In genomic region chr7:92528188-92528957, GRCh38 we compare ENCODE assay signal across 1 cellular context.
TF ChIP-seq lines count a peak whose summit lies in the region.

PEX1 (minus strand) TSS chr7:92528520; CDS start chr7:92528435, 85 bp downstream.
RBM48 (plus strand) TSS chr7:92528795; CDS start chr7:92528814, 19 bp downstream.

TF ChIP-seq in HepG2, 621 proteins besides CTCF, POLR2A, EP300 and RAD21 (continued from another document and continues in another):
- TF ChIP-seq ELK4 (CRISPR knock-in tag; IDR thresholded peaks at IDR 0.05; ENCODE audit: borderline replicate concordance), result no peak
- TF ChIP-seq ZUFSP (CRISPR knock-in tag; IDR thresholded peaks at IDR 0.05; ENCODE audit: borderline replicate concordance), result no peak
- TF ChIP-seq ZNF318 (CRISPR knock-in tag; IDR thresholded peaks at IDR 0.05), result peak; percentile 47; the same call in 1 of the 2 replicates
- peak; percentile 79; the same call in 1 of the 2 replicates for TF ChIP-seq SALL1 (CRISPR knock-in tag; IDR thresholded peaks at IDR 0.05)
- TF ChIP-seq MAZ (IDR thresholded peaks at IDR 0.05; ENCODE audit: borderline replicate concordance, low read depth, low read length), result no peak
- TF ChIP-seq MAZ (CRISPR knock-in tag; IDR thresholded peaks at IDR 0.05; ENCODE audit: low read depth), result peak; percentile 61
- no peak for TF ChIP-seq NFE2 (CRISPR knock-in tag; IDR thresholded peaks at IDR 0.05)
- TF ChIP-seq ZNF10 (CRISPR knock-in tag; IDR thresholded peaks at IDR 0.05; ENCODE audit: borderline replicate concordance, low read depth), result no peak
- TF ChIP-seq ZNF724P (CRISPR knock-in tag; IDR thresholded peaks at IDR 0.05; ENCODE audit: borderline replicate concordance), result peak; percentile 68; the same call in 1 of the 2 replicates
- TF ChIP-seq NFRKB (IDR thresholded peaks at IDR 0.05), result peak; percentile 87
- TF ChIP-seq PRDM10 (CRISPR knock-in tag; IDR thresholded peaks at IDR 0.05; ENCODE audit: low read depth), result no peak
- TF ChIP-seq NPAS2 (CRISPR knock-in tag; IDR thresholded peaks at IDR 0.05; ENCODE audit: borderline replicate concordance), result no peak
- no peak for TF ChIP-seq ZNF18 (CRISPR knock-in tag; IDR thresholded peaks at IDR 0.05; ENCODE audit: insufficient replicate concordance)
- 0 out of 2 replicates have a peak, but pooled peaks have one; percentile 52 for TF ChIP-seq RFX5 (IDR thresholded peaks at IDR 0.05; ENCODE audit: low read depth, low read length)
- TF ChIP-seq ZNF564 (CRISPR knock-in tag; IDR thresholded peaks at IDR 0.05), result peak; percentile 86; the same call in 1 of the 2 replicates
- no peak for TF ChIP-seq IKZF4 (CRISPR knock-in tag; IDR thresholded peaks at IDR 0.05; ENCODE audit: borderline replicate concordance, low read depth, not compliant biosample characterization)
- peak; percentile 99 for TF ChIP-seq POGZ (CRISPR knock-in tag; IDR thresholded peaks at IDR 0.05)
- peak; percentile 81 for TF ChIP-seq CBX1 (IDR thresholded peaks at IDR 0.05; ENCODE audit: low read depth)
- no peak for TF ChIP-seq ZNF235 (CRISPR knock-in tag; IDR thresholded peaks at IDR 0.05; ENCODE audit: borderline replicate concordance)
- no peak for TF ChIP-seq KLF9 (CRISPR knock-in tag; IDR thresholded peaks at IDR 0.05; ENCODE audit: low read depth)
- no peak for TF ChIP-seq ZNF512 (CRISPR knock-in tag; IDR thresholded peaks at IDR 0.05)
- peak; percentile 98 for TF ChIP-seq YY1 (IDR thresholded peaks at IDR 0.05; ENCODE audit: insufficient read depth, insufficient replicate concordance, low read depth, low read length)
- TF ChIP-seq ZNF749 (CRISPR knock-in tag; IDR thresholded peaks at IDR 0.05; ENCODE audit: borderline replicate concordance), result peak; percentile 43; the same call in 1 of the 2 replicates
- peak; percentile 68 for TF ChIP-seq MAX (IDR thresholded peaks at IDR 0.05)
- no peak for TF ChIP-seq NR2F6 (IDR thresholded peaks at IDR 0.05)
- 0 out of 2 replicates have a peak, but pooled peaks have one; percentile 15 for TF ChIP-seq NR2F6 (CRISPR knock-in tag; IDR thresholded peaks at IDR 0.05)
- 0 out of 2 replicates have a peak, but pooled peaks have one; percentile 9 for TF ChIP-seq ZBTB44 (CRISPR knock-in tag; IDR thresholded peaks at IDR 0.05)
- peak; percentile 4 for TF ChIP-seq FOXO1 (CRISPR knock-in tag; IDR thresholded peaks at IDR 0.05)
- peak; percentile 99 for TF ChIP-seq ZMYM4 (CRISPR knock-in tag; IDR thresholded peaks at IDR 0.05)
- TF ChIP-seq BRD4 (CRISPR knock-in tag; IDR thresholded peaks at IDR 0.05), result peak; percentile 70
- peak; percentile 64 for TF ChIP-seq HNF1B (CRISPR knock-in tag; IDR thresholded peaks at IDR 0.05)
- TF ChIP-seq SKI (IDR thresholded peaks at IDR 0.05; ENCODE audit: partially characterized antibody), result no peak
- TF ChIP-seq KMT2B (CRISPR knock-in tag; IDR thresholded peaks at IDR 0.05), result peak; percentile 94
- no peak for TF ChIP-seq MEIS2 (CRISPR knock-in tag; IDR thresholded peaks at IDR 0.05)
- no peak; the same call in 1 of the 2 replicates for TF ChIP-seq NR0B2 (CRISPR knock-in tag; IDR thresholded peaks at IDR 0.05)
